24 cellular contexts compared by ENCODE assay signal in the genomic region with DNA sequence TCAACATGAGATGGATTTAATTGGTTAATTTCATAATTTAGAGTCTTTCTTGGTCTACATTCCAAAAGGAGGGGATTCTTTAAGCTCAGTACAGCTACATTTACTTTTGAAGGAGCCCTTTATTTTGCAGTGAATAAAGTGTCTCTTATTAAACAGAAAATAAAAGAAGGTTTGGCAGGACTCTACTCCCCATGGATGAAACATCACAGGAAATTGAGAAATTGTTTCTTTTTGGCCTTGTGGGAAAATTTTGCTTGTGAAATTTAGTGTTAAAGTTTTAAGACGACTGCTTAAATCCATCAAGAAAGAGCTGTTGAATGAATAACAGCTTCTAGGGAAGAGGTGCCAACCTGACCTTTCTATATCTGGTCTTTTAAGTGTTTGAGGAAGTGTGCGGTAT.
DNase-seq lines count a peak whose midpoint lies in the region; ATAC-seq and TF ChIP-seq lines count a peak whose summit lies in the region.
"Had no signal": no experiment of that assay in that cellular context is flagged by ENCODE, and none has a peak within 500 bp of the region (broad histone marks: within the 10 kb centered on the region; RNA-seq: fewer than 3 reads in every experiment).

No MANE protein-coding gene starts in this region.

- H3K4me3 ChIP-seq in coronary artery = no peak overlapping the region
- H3K4me3 ChIP-seq: ascending aorta, Peyer's patch, SJSA1, upper lobe of left lung had no signal

- H3K4me3 Mint-ChIP-seq in activated CD4-positive, alpha-beta T cell treated with anti-CD3 and anti-CD28 coated beads for 36 hours = no peak overlapping the region
- H3K4me3 Mint-ChIP-seq: activated naive CD4-positive, alpha-beta T cell treated with anti-CD3 and anti-CD28 coated beads, Interleukin-2, amount 50 U/mL, for 24 hours; activated T-helper 1 cell treated with anti-CD3 and anti-CD28 coated beads, Interleukin-12 subunit alpha, Interleukin-12 subunit beta, Interleukin-2, Interleukin-4 antibody, amounts not matched to agents 30 ng/mL and 10 ng/mL and 1 ng/mL, durations not matched to agents 14 hours and 24 hours and 36 hours; CD14-positive monocyte; effector memory CD8-positive, alpha-beta T cell; IgD-negative memory B cell; stimulated activated memory B cell treated with anti-CD40 and anti-IgM and Interleukin-4, amounts not matched to agents 10 μg/mL and 1 μg/mL and 100 μg/mL, for 72 hours; T-helper 1 cell treated with Interleukin-12 subunit alpha and Interleukin-12 subunit beta and Interleukin-4 antibody, amounts not matched to agents 30 μg/mL and 1 μg/mL, for 36 hours had no signal

- H3K27me3 Mint-ChIP-seq in activated CD4-positive, alpha-beta T cell treated with anti-CD3 and anti-CD28 coated beads for 36 hours = no peaks in the 10 kb centered on the region

- CTCF ChIA-PET in activated CD4-positive, alpha-beta T cell treated with anti-CD3 and anti-CD28 coated beads for 36 hours (lab: Charles Lee) = no interaction called here

- intact Hi-C loops in left ventricle myocardium superior (cut with micrococcal nuclease) = no loop called here
- intact Hi-C loops in activated CD4-positive, alpha-beta T cell treated with anti-CD3 and anti-CD28 coated beads for 36 hours (cut with DNase I, micrococcal nuclease) = no loop called here

- no peaks in the 10 kb centered on the region for H3K9me3 Mint-ChIP-seq in activated CD4-positive, alpha-beta T cell treated with anti-CD3 and anti-CD28 coated beads for 36 hours (ENCODE audit: low read depth)
- H3K9me3 Mint-ChIP-seq: activated naive CD4-positive, alpha-beta T cell treated with anti-CD3 and anti-CD28 coated beads, Interleukin-2, amount 50 U/mL, for 24 hours; activated T-helper 1 cell treated with anti-CD3 and anti-CD28 coated beads, Interleukin-12 subunit alpha, Interleukin-12 subunit beta, Interleukin-2, Interleukin-4 antibody, amounts not matched to agents 30 ng/mL and 10 ng/mL and 1 ng/mL, durations not matched to agents 14 hours and 24 hours and 36 hours; effector memory CD8-positive, alpha-beta T cell; stimulated activated memory B cell treated with anti-CD40 and anti-IgM and Interleukin-4, amounts not matched to agents 10 μg/mL and 1 μg/mL and 100 μg/mL, for 72 hours; T-helper 1 cell treated with Interleukin-12 subunit alpha and Interleukin-12 subunit beta and Interleukin-4 antibody, amounts not matched to agents 30 μg/mL and 1 μg/mL, for 36 hours had no signal

- peak overlapping the region; percentile 18 to 74 for H3K27ac ChIP-seq in coronary artery
- H3K27ac ChIP-seq: Peyer's patch, SJSA1, upper lobe of left lung had no signal

- DNase-seq in EH (ENCODE audit: low read depth) = peak; percentile 9
- no peak for DNase-seq in coronary artery (ENCODE audit: low spot score)
- no peak for DNase-seq in left ventricle myocardium superior
- DNase-seq in stromal cell of bone marrow (ENCODE audit: low read depth) = peak; percentile 44
- no peak for DNase-seq in activated CD4-positive, alpha-beta T cell treated with anti-CD3 and anti-CD28 coated beads for 36 hours
- no peak for DNase-seq in NCI-H1092 (lab: John Stamatoyannopoulos, UW)
- DNase-seq in pons (ENCODE audit: low spot score) = no peak
- no peak for DNase-seq in NK-92 (lab: John Stamatoyannopoulos, UW; ENCODE audit: unreplicated experiment)
- DNase-seq: activated CD4-positive, alpha-beta T cell treated with anti-CD3 and anti-CD28 coated beads for 48 hours; effector memory CD8-positive, alpha-beta T cell; NCI-H1436 treated with DMSO at 0.1 percent for 48 hours; NCI-H524; Peyer's patch; posterior cingulate gyrus; upper lobe of left lung had no signal

- H3K27ac Mint-ChIP-seq in activated CD4-positive, alpha-beta T cell treated with anti-CD3 and anti-CD28 coated beads for 36 hours = no peak overlapping the region
- H3K27ac Mint-ChIP-seq: activated naive CD4-positive, alpha-beta T cell treated with anti-CD3 and anti-CD28 coated beads, Interleukin-2, amount 50 U/mL, for 24 hours; activated T-helper 1 cell treated with anti-CD3 and anti-CD28 coated beads, Interleukin-12 subunit alpha, Interleukin-12 subunit beta, Interleukin-2, Interleukin-4 antibody, amounts not matched to agents 30 ng/mL and 10 ng/mL and 1 ng/mL, durations not matched to agents 14 hours and 24 hours and 36 hours; CD14-positive monocyte; effector memory CD8-positive, alpha-beta T cell; IgD-negative memory B cell; stimulated activated memory B cell treated with anti-CD40 and anti-IgM and Interleukin-4, amounts not matched to agents 10 μg/mL and 1 μg/mL and 100 μg/mL, for 72 hours; T-helper 1 cell treated with Interleukin-12 subunit alpha and Interleukin-12 subunit beta and Interleukin-4 antibody, amounts not matched to agents 30 μg/mL and 1 μg/mL, for 36 hours had no signal

- no peaks in the 10 kb centered on the region for H3K4me1 Mint-ChIP-seq in activated CD4-positive, alpha-beta T cell treated with anti-CD3 and anti-CD28 coated beads for 36 hours
- H3K4me1 Mint-ChIP-seq: activated naive CD4-positive, alpha-beta T cell treated with anti-CD3 and anti-CD28 coated beads, Interleukin-2, amount 50 U/mL, for 24 hours; CD14-positive monocyte; IgD-negative memory B cell; stimulated activated memory B cell treated with anti-CD40 and anti-IgM and Interleukin-4, amounts not matched to agents 10 μg/mL and 1 μg/mL and 100 μg/mL, for 72 hours had no signal

- peak; percentile 63 for ATAC-seq in left ventricle myocardium superior
- no peak for ATAC-seq in activated CD4-positive, alpha-beta T cell treated with anti-CD3 and anti-CD28 coated beads for 36 hours
- ATAC-seq: effector memory CD8-positive, alpha-beta T cell; HCT116; stimulated activated memory B cell treated with anti-CD40 and anti-IgM and Interleukin-4, amounts not matched to agents 10 μg/mL and 1 μg/mL and 100 μg/mL, for 72 hours had no signal

- TF ChIP-seq CTCF in coronary artery (IDR thresholded peaks at IDR 0.05) = no peak

- POLR2A ChIA-PET in activated CD4-positive, alpha-beta T cell treated with anti-CD3 and anti-CD28 coated beads for 36 hours (lab: Charles Lee) = no interaction called here

- H3K36me3 Mint-ChIP-seq in activated CD4-positive, alpha-beta T cell treated with anti-CD3 and anti-CD28 coated beads for 36 hours (ENCODE audit: low read depth) = no peaks in the 10 kb centered on the region
- H3K36me3 Mint-ChIP-seq: activated naive CD4-positive, alpha-beta T cell treated with anti-CD3 and anti-CD28 coated beads, Interleukin-2, amount 50 U/mL, for 24 hours; CD14-positive monocyte; stimulated activated memory B cell treated with anti-CD40 and anti-IgM and Interleukin-4, amounts not matched to agents 10 μg/mL and 1 μg/mL and 100 μg/mL, for 72 hours had no signal

Comparison
In these comparisons a context has a peak if more than half of its experiments do, and no peak if none do; other contexts are left out.
1. DNase-seq: peak in EH (single experiment) and stromal cell of bone marrow (single experiment); none in coronary artery (single experiment), left ventricle myocardium superior (single experiment), activated CD4-positive, alpha-beta T cell treated with anti-CD3 and anti-CD28 coated beads for 36 hours (single experiment), NCI-H1092 (single experiment), pons (single experiment) and NK-92 (single experiment).